Comparison of ENCODE assay signal across 8 cellular contexts in genomic region chr1:149886112-149886395, GRCh38. TPM values are rescaled to one million over a fixed set of nuclear protein-coding genes. Genes with fewer than 3 reads are reported as not detected.
A peak's percentile ranks its signal among the peaks of the same experiment; 100 is the strongest.
DNase-seq lines count a peak whose midpoint lies in the region; TF ChIP-seq lines count a peak whose summit lies in the region.
"Not testable (repeated sequence)": the region's sequence is repeated elsewhere in the genome, so short reads cannot be mapped to it uniquely, and the experiment has no call there.

No MANE protein-coding gene starts in this region.

- WGBS in iPS DF 6.9 (ENCODE audit: insufficient coverage, insufficient read length): no CpG with 5 or more reads among the region's 19 CpGs

- TF ChIP-seq POLR2A in GM18951 (IDR thresholded peaks at IDR 0.05; ENCODE audit: extremely low read depth, insufficient read depth, insufficient read length): peak; percentile 91

- H3K9me3 ChIP-seq in OCI-LY3 (ENCODE audit: insufficient read depth, low read length); iPS DF 6.9 (ENCODE audit: control insufficient read depth, insufficient read depth, low read length); muscle layer of duodenum (ENCODE audit: control insufficient read depth in 1 of 2, low read length in 2 of 2): not testable (repeated sequence)

- H3K36me3 ChIP-seq in ACC112 (ENCODE audit: insufficient read depth, low read length); OCI-LY3 (replicated peaks; ENCODE audit: low read depth, low read length); iPS DF 6.9 (ENCODE audit: control insufficient read depth, insufficient read depth, low read length); muscle layer of duodenum (ENCODE audit: control insufficient read depth in 1 of 2, insufficient read depth in 2 of 2, low read length in 2 of 2): not testable (repeated sequence)

- not testable (repeated sequence) for TF ChIP-seq CTCF in OCI-LY3 (IDR thresholded peaks at IDR 0.05; ENCODE audit: low read depth, low read length); epithelial cell of proximal tubule (conservative IDR thresholded peaks at IDR 0.05; ENCODE audit: low read depth, low read length)

- not testable (repeated sequence) for H4K20me1 ChIP-seq in OCI-LY3 (ENCODE audit: insufficient read depth, low read length)

- DNase-seq in epithelial cell of proximal tubule (ENCODE audit: low read depth); iPS DF 6.9 (ENCODE audit: low read depth, low spot score): not testable (repeated sequence)
- DNase-seq in stimulated activated CD4-positive, alpha-beta T cell treated with anti-CD3 and anti-CD28 coated beads, Interleukin-12 subunit alpha, Interleukin-12 subunit beta, amount 100 ng/mL, for 4 hours: peak; percentile 11

- in situ Hi-C loops in GM18951 (cut with MboI; ENCODE audit: low sequenced_read_pairs, unreplicated experiment): not testable (repeated sequence)

- H3K4me2 ChIP-seq in OCI-LY3 (ENCODE audit: low read length): peak overlapping the region; percentile 84

- H3K4me1 ChIP-seq in ACC112 (ENCODE audit: control insufficient read depth, insufficient read depth, low read length, unreplicated experiment) (peaks cover 14% of the 10 kb centered on the region), OCI-LY3 (ENCODE audit: low read length) (peaks cover 23% of the 10 kb centered on the region), muscle layer of duodenum (ENCODE audit: control insufficient read depth in 1 of 2, insufficient read depth in 2 of 2, low read length in 2 of 2) (peaks cover 7 to 18% of the 10 kb centered on the region in 2 donors)
- not testable (repeated sequence) for H3K4me1 ChIP-seq in iPS DF 6.9 (ENCODE audit: control insufficient read depth, insufficient read depth, low read length)

- H3K27ac ChIP-seq in ACC112 (ENCODE audit: low read depth, low read length) (peak overlapping the region; percentile 98), OCI-LY3 (ENCODE audit: low read length) (peak overlapping the region; percentile 98), angular gyrus (ENCODE audit: low read depth, low read length) (peak overlapping the region; percentile 81), muscle layer of duodenum (ENCODE audit: low read length) (peak overlapping the region; percentile 100)
- not testable (repeated sequence) for H3K27ac ChIP-seq in iPS DF 6.9 (ENCODE audit: low read length)

- H3K9ac ChIP-seq in OCI-LY3 (ENCODE audit: low read length): peak overlapping the region; percentile 82

- H3K27me3 ChIP-seq in ACC112 (ENCODE audit: insufficient read depth, low read length); OCI-LY3 (ENCODE audit: low read depth, low read length); iPS DF 6.9 (ENCODE audit: control insufficient read depth, insufficient read depth, low read length); muscle layer of duodenum (ENCODE audit: low read depth, low read length): not testable (repeated sequence)

- H3K79me2 ChIP-seq in ACC112 (ENCODE audit: control insufficient read depth, insufficient read depth, low read length, unreplicated experiment): peaks cover 27% of the 10 kb centered on the region
- peaks cover 12% of the 10 kb centered on the region; the same call in 1 of the 2 replicates for H3K79me2 ChIP-seq in OCI-LY3 (ENCODE audit: low read length)

- H3K4me3 ChIP-seq in ACC112 (ENCODE audit: low read depth, low read length) (peak overlapping the region; percentile 92), OCI-LY3 (ENCODE audit: low read length) (peak overlapping the region; percentile 75), epithelial cell of proximal tubule (ENCODE audit: low read depth, low read length) (peak overlapping the region; percentile 70), iPS DF 6.9 (ENCODE audit: low read length) (peak overlapping the region; percentile 60; the same call in 1 of the 2 replicates), muscle layer of duodenum (ENCODE audit: low read depth in 1 of 2, low read length in 2 of 2) (peak overlapping the region; percentile 81 to 89)

- H2AFZ ChIP-seq in ACC112 (ENCODE audit: low read length, unreplicated experiment); OCI-LY3 (ENCODE audit: low read depth, low read length): not testable (repeated sequence)

RNA-seq across cellular contexts. Expression of gene BOLA1, which starts 13.3 kb away (rescaled TPM):
- total RNA-seq in epithelial cell of proximal tubule: 18.7 and 29.2 TPM in 2 replicates

RNA-seq across cellular contexts. Expression of gene SV2A, which starts 31.6 kb away (rescaled TPM):
- total RNA-seq in epithelial cell of proximal tubule: 2.9 and 5.9 TPM in 2 replicates

RNA-seq across cellular contexts. Expression of gene SF3B4, which starts 41.5 kb away (rescaled TPM):
- 7.7 and 14.5 TPM in 2 replicates for total RNA-seq in epithelial cell of proximal tubule

RNA-seq across cellular contexts. Expression of gene MTMR11, which starts 50.6 kb away (rescaled TPM):
- total RNA-seq in epithelial cell of proximal tubule: 8.9 and 10.1 TPM in 2 replicates
